ENCODE assay signal across 26 cellular contexts in genomic region chr12:2326470-2326869, GRCh38.
"Had no signal": no experiment of that assay in that cellular context is flagged by ENCODE, and none has a peak within 500 bp of the region (broad histone marks: within the 10 kb centered on the region; RNA-seq: fewer than 3 reads in every experiment).

No MANE protein-coding gene starts in this region.

- DNase-seq: activated CD4-positive, alpha-beta memory T cell treated with anti-CD3 and anti-CD28 coated beads for 36 hours; activated CD4-positive, alpha-beta T cell treated with anti-CD3 and anti-CD28 coated beads, Interleukin-2, amount 10 ng/mL, durations not matched to agents 7 days and 5 days; activated CD4-positive, CD25-positive, alpha-beta regulatory T cell; activated CD8-positive, alpha-beta memory T cell treated with anti-CD3 and anti-CD28 coated beads for 24 hours; activated effector memory CD4-positive, alpha-beta T cell treated with anti-CD3 and anti-CD28 coated beads, Interleukin-2, amount 50 U/mL, for 16 hours; activated naive CD4-positive, alpha-beta T cell treated with Interleukin-2 at 50 U/mL for 16 hours; activated naive CD8-positive, alpha-beta T cell treated with anti-CD3 and anti-CD28 coated beads, Interleukin-2, amount 50 U/mL, for 24 hours; activated T-cell treated with anti-CD3 and anti-CD28 coated beads, Interleukin-2, amount 50 U/mL, for 4 hours; amniotic stem cell; Karpas-422; MM.1S; NCI-H1105; NCI-H1694 treated with DMSO at 0.1 percent for 48 hours; NCI-H2029 treated with DMSO at 0.1 percent for 48 hours; NCI-H345; NCI-H510A; NK-92 treated with Interleukin-12 subunit alpha and Interleukin-12 subunit beta, amount 100 ng/mL, for 24 hours; OCI-M1; RPMI8226; T-cell; T-helper 2 cell; T1000 had no signal

- H3K27ac ChIP-seq: SK-N-MC had no signal

- H3K4me3 ChIP-seq: SK-N-MC had no signal

- ATAC-seq: activated naive CD4-positive, alpha-beta T cell treated with anti-CD3 and anti-CD28 coated beads, Interleukin-2, amount 50 U/mL, for 72 hours; activated naive CD8-positive, alpha-beta T cell treated with anti-CD3 and anti-CD28 coated beads, Interleukin-2, amount 50 U/mL, for 24 hours; activated T-cell treated with anti-CD3 and anti-CD28 coated beads, Interleukin-2, amount 50 U/mL, for 4 hours; Panc1; Right ventricle myocardium inferior; T-cell had no signal
